ENCODE assay signal across 1 cellular context in genomic region chr6:154615483-154616025, GRCh38.
TF ChIP-seq lines count a peak whose summit lies in the region.

No MANE protein-coding gene starts in this region.

TF ChIP-seq in HCT116, 20 proteins besides CTCF, POLR2A, EP300 and RAD21 (continued from another document):
- TF ChIP-seq ZBTB33 (IDR thresholded peaks at IDR 0.05; ENCODE audit: extremely low read depth, insufficient replicate concordance, low read length) (no peak), JUND (IDR thresholded peaks at IDR 0.05) (no peak), CBX3 (IDR thresholded peaks at IDR 0.05; ENCODE audit: low read depth) (peak; percentile 99), ELF1 (IDR thresholded peaks at IDR 0.05; ENCODE audit: borderline replicate concordance, low read depth) (no peak), EGR1 (IDR thresholded peaks at IDR 0.05; ENCODE audit: low read depth) (no peak), ZFX (IDR thresholded peaks at IDR 0.05) (peak; percentile 23; the same call in 1 of the 2 replicates)
